ENCODE assay signal across 3 cellular contexts in genomic region chr11:48488493-48488892, GRCh38. TPM values are rescaled to one million over a fixed set of nuclear protein-coding genes. Genes with fewer than 3 reads are reported as not detected.
"Had no signal": no experiment of that assay in that cellular context is flagged by ENCODE, and none has a peak within 500 bp of the region (broad histone marks: within the 10 kb centered on the region; RNA-seq: fewer than 3 reads in every experiment).

A gene with protein sequence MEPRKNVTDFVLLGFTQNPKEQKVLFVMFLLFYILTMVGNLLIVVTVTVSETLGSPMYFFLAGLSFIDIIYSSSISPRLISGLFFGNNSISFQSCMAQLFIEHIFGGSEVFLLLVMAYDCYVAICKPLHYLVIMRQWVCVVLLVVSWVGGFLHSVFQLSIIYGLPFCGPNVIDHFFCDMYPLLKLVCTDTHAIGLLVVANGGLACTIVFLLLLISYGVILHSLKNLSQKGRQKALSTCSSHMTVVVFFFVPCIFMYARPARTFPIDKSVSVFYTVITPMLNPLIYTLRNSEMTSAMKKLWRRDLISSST (plus strand): TSS chr11:48488793. CDS start chr11:48488793, 0 bp downstream.

RNA-seq across cellular contexts. Expression of the gene that starts here (rescaled TPM):
- polyA plus RNA-seq: GM23248, GM23338, H1 had no signal
